Comparison of ENCODE assay signal across 8 cellular contexts in the genomic region with DNA sequence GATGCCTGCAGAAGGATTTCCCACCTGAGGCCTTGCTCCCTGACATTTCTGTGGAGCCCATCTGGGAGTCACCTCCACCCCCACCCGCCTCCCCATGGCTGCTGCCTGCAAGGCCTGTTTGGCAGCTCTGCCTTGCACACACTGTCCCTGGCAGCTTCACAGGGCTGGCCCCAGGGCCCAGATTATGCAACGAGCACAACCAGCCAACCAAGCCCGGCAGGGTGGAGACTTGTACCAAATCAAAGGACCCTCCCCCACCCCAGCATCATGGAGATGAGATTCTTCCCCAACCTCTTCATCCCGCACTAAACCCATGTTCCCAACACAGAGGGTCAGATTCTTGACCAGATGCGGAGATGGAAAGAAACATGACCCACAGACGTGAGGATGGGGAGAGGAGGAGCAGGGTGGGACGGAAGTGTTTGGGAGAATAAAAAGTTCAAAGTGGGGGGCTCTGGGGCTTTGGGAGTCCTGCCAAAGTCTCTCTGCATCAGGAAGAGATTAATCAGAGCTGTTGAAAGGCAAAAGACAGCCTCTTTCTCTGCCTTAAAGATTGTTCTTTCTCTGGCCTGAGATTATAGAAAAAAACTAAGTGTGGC. TPM values are rescaled to one million over a fixed set of nuclear protein-coding genes. Genes with fewer than 3 reads are reported as not detected.
DNase-seq lines count a peak whose midpoint lies in the region; ATAC-seq and TF ChIP-seq lines count a peak whose summit lies in the region.

No MANE protein-coding gene starts in this region.

- no peak for TF ChIP-seq CTCF in AG10803 (conservative IDR thresholded peaks at IDR 0.05; ENCODE audit: low read length)
- no peak for TF ChIP-seq CTCF in breast epithelium (IDR thresholded peaks at IDR 0.05)

- H3K27me3 ChIP-seq in HUES48 (ENCODE audit: control insufficient read depth, insufficient read depth, low read length) = no peaks in the 10 kb centered on the region
- H3K27me3 ChIP-seq in breast epithelium = no peaks in the 10 kb centered on the region

- H3K4me1 ChIP-seq in HUES48 (ENCODE audit: control insufficient read depth, insufficient read depth, low read length) = peaks cover 29% of the 10 kb centered on the region
- peaks cover 11 to 34% of the 10 kb centered on the region in 2 donors for H3K4me1 ChIP-seq in breast epithelium

- intact Hi-C loops in breast epithelium (cut with DNase I; ENCODE audit: low total_unique reads) = loop anchor here (5.0 kb wide), 1 partner anchor 141 kb away; no protein-coding TSS in a partner anchor

- peak overlapping the region; percentile 31 for H3K4me3 ChIP-seq in AG10803 (ENCODE audit: low read length)
- H3K4me3 ChIP-seq in HUES48 (ENCODE audit: low read depth, low read length) = peak overlapping the region; percentile 7; the same call in 1 of the 2 replicates
- peak overlapping the region; percentile 21 to 69 (median 52) for H3K4me3 ChIP-seq in breast epithelium

- peak overlapping the region; percentile 80 for H3K27ac ChIP-seq in HUES48 (ENCODE audit: low read depth, low read length)
- peak overlapping the region; percentile 90 to 92 for H3K27ac ChIP-seq in breast epithelium
- H3K27ac ChIP-seq in temporal lobe (ENCODE audit: low read depth, low read length) = peak overlapping the region; percentile 100

- peak; percentile 93 for DNase-seq in AG10803 (ENCODE audit: low read depth)
- DNase-seq in breast epithelium (ENCODE audit: low spot score in 2 of 2) = peak; percentile 91 to 96
- DNase-seq in left kidney (ENCODE audit: low read depth, low spot score) = peak; percentile 55
- no peak for DNase-seq in NCI-H1105 treated with DMSO at 0.1 percent for 48 hours (lab: John Stamatoyannopoulos, UW)
- no peak for DNase-seq in NCI-H187 treated with DMSO at 0.1 percent for 48 hours (lab: John Stamatoyannopoulos, UW)

- H3K9me3 ChIP-seq in HUES48 (ENCODE audit: control insufficient read depth, insufficient read depth, low read length) = no peaks in the 10 kb centered on the region
- H3K9me3 ChIP-seq in breast epithelium = no peaks in the 10 kb centered on the region

- TF ChIP-seq POLR2A in breast epithelium (IDR thresholded peaks at IDR 0.05) = no peak

- ATAC-seq in GM21786 (IDR thresholded peaks at IDR 0.05; ENCODE audit: unreplicated experiment) = no peak

- H3K36me3 ChIP-seq in HUES48 (ENCODE audit: control insufficient read depth, insufficient read depth, low read length) = peaks cover 35% of the 10 kb centered on the region
- H3K36me3 ChIP-seq in breast epithelium = no peaks in the 10 kb centered on the region

- H3K9ac ChIP-seq in HUES48 (ENCODE audit: low read depth, low read length) = no peak overlapping the region

RNA-seq across cellular contexts. Expression of gene SMARCD2, which starts 3.8 kb away (rescaled TPM):
- total RNA-seq in breast epithelium (100 to 1,000 TPM; 142 to 210 (median 192) TPM), temporal lobe (4.7 TPM)

RNA-seq across cellular contexts. Expression of gene FTSJ3, which starts 11.2 kb away (rescaled TPM):
- total RNA-seq in breast epithelium = 10 to 100 TPM; 55.4 to 78.7 (median 59.1) TPM
- 24.1 TPM for total RNA-seq in temporal lobe

RNA-seq across cellular contexts. Expression of gene PSMC5, which starts 11.5 kb away (rescaled TPM):
- total RNA-seq in breast epithelium (100 to 1,000 TPM in 2 of 3 donors, 10 to 100 TPM in 1; 98.3 to 110 (median 104) TPM), temporal lobe (35.4 TPM)

RNA-seq across cellular contexts. Expression of gene CSH2, which starts 34.8 kb away (rescaled TPM):
- total RNA-seq in breast epithelium = not detected
- not detected for total RNA-seq in temporal lobe

RNA-seq across cellular contexts. Expression of gene GH2, which starts 43.1 kb away (rescaled TPM):
- total RNA-seq in breast epithelium = not detected
- not detected for total RNA-seq in temporal lobe

Comparison
In these comparisons a context has a peak if more than half of its experiments do, and no peak if none do; other contexts are left out.
1. DNase-seq: peak in AG10803 (single experiment), breast epithelium (2 of 2) and left kidney (single experiment); none in NCI-H1105 treated with DMSO at 0.1 percent for 48 hours (single experiment) and NCI-H187 treated with DMSO at 0.1 percent for 48 hours (single experiment).
2. RNA of gene SMARCD2, which starts 3.8 kb away (total RNA-seq): 142 to 210 TPM in breast epithelium; 4.7 TPM in temporal lobe (single experiment); every median in the first group is over 10 times any median in the second.
3. Peak in every context shown above with its lines, with median percentiles within 50 percentile points of each other: H3K4me3 ChIP-seq and H3K27ac ChIP-seq.